Comparison of ENCODE assay signal across 2 cellular contexts in genomic region chr17:80080081-80080480, GRCh38.
TF ChIP-seq lines count a peak whose summit lies in the region.

No MANE protein-coding gene starts in this region.

TF ChIP-seq in H1, 55 proteins besides CTCF, POLR2A, EP300 and RAD21:
- no peak for TF ChIP-seq BRCA1 (IDR thresholded peaks at IDR 0.05; ENCODE audit: low read depth, low read length)
- no peak for TF ChIP-seq NANOG (IDR thresholded peaks at IDR 0.05; ENCODE audit: insufficient read depth, low read depth, low read length, poor library complexity, severe bottlenecking)
- TF ChIP-seq, protein P1, sequence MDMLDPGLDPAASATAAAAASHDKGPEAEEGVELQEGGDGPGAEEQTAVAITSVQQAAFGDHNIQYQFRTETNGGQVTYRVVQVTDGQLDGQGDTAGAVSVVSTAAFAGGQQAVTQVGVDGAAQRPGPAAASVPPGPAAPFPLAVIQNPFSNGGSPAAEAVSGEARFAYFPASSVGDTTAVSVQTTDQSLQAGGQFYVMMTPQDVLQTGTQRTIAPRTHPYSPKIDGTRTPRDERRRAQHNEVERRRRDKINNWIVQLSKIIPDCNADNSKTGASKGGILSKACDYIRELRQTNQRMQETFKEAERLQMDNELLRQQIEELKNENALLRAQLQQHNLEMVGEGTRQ (IDR thresholded peaks at IDR 0.05; ENCODE audit: low read length) = no peak
- TF ChIP-seq SP4 (IDR thresholded peaks at IDR 0.05; ENCODE audit: low read length) = no peak
- no peak for TF ChIP-seq KDM1A (IDR thresholded peaks at IDR 0.05; ENCODE audit: borderline replicate concordance, low read length)
- no peak for TF ChIP-seq MAFK (IDR thresholded peaks at IDR 0.05; ENCODE audit: low read depth, low read length)
- TF ChIP-seq CTBP2 (IDR thresholded peaks at IDR 0.05; ENCODE audit: borderline replicate concordance, insufficient read depth, insufficient read length, low read length) = no peak
- TF ChIP-seq EGR1 (IDR thresholded peaks at IDR 0.05; ENCODE audit: borderline replicate concordance, low read depth, low read length) = no peak
- TF ChIP-seq BCL11A (IDR thresholded peaks at IDR 0.05; ENCODE audit: low read depth in 2 of 2, low read length in 2 of 2) = no peak
- TF ChIP-seq KDM5A (IDR thresholded peaks at IDR 0.05; ENCODE audit: low read length) = no peak
- no peak for TF ChIP-seq CREB1 (IDR thresholded peaks at IDR 0.05)
- TF ChIP-seq ASH2L (IDR thresholded peaks at IDR 0.05; ENCODE audit: low read length) = no peak

TF ChIP-seq in GM12891, 5 proteins besides CTCF, POLR2A, EP300 and RAD21:
- TF ChIP-seq SPI1 (IDR thresholded peaks at IDR 0.05; ENCODE audit: low read depth, low read length) (no peak), TAF1 (IDR thresholded peaks at IDR 0.05; ENCODE audit: low read depth, low read length) (no peak)
TF ChIP-seq in GM12891: peak in this region for 0.
